8 cellular contexts compared by ENCODE assay signal in genomic region chr7:37201003-37201875, GRCh38.
A peak's percentile ranks its signal among the peaks of the same experiment; 100 is the strongest.
DNase-seq lines count a peak whose midpoint lies in the region; ATAC-seq and TF ChIP-seq lines count a peak whose summit lies in the region.

No MANE protein-coding gene starts in this region.

- H3K27ac ChIP-seq in Panc1 (ENCODE audit: low read length) (peak overlapping the region; percentile 36), neutrophil (no peak overlapping the region), tibial artery (peak overlapping the region; percentile 78 to 80)

- CTCF ChIA-PET in Panc1 (lab: Charles Lee) = interaction anchor here (0.6 to 1.2 kb wide), 3 partner anchors 18 to 760 kb away, joined by 3 to 11 read pairs (median 4); no protein-coding TSS in a partner anchor

- H3K4me1 ChIP-seq in Panc1 (ENCODE audit: control insufficient read depth, insufficient read depth, low read length) (peaks cover 19% of the 10 kb centered on the region), neutrophil (ENCODE audit: control insufficient read depth in 1 of 2, insufficient read depth in 1 of 2, low read depth in 1 of 2, low read length in 1 of 2) (no peaks in the 10 kb centered on the region), tibial artery (peaks cover 0 to 28% (median 17%) of the 10 kb centered on the region in 4 donors)

- H3K36me3 ChIP-seq in Panc1 (ENCODE audit: control insufficient read depth, insufficient read depth, low read length) = no peaks in the 10 kb centered on the region
- H3K36me3 ChIP-seq in neutrophil = peaks cover 78% of the 10 kb centered on the region
- peaks cover 0 to 5% (median 0%) of the 10 kb centered on the region in 3 donors for H3K36me3 ChIP-seq in tibial artery

- H3K27me3 ChIP-seq in Panc1 (ENCODE audit: control insufficient read depth, insufficient read depth, low read length) = no peaks in the 10 kb centered on the region
- no peaks in the 10 kb centered on the region for H3K27me3 ChIP-seq in neutrophil
- H3K27me3 ChIP-seq in tibial artery = no peaks in the 10 kb centered on the region

- in situ Hi-C loops in GM13977 (cut with MboI; ENCODE audit: low pct_unique_long_range_greater_than_20kb, low sequenced_read_pairs, unreplicated experiment) (loop anchor here (10.0 kb wide), 1 partner anchor 144 kb away; no protein-coding TSS in a partner anchor), Panc1 (cut with HindIII; ENCODE audit: low pct_unique_long_range_greater_than_20kb, low sequenced_read_pairs) (no loop called here)

- BruUV-seq in Panc1 (replicated peaks; lab: Mats Ljungman, UMichigan) = no TSS peak

- peak; percentile 86 for ATAC-seq in Panc1

- TF ChIP-seq CTCF in GM13977 (IDR thresholded peaks at IDR 0.05; ENCODE audit: extremely low read depth, insufficient read depth, missing control alignments) (peak; percentile 86), Panc1 (IDR thresholded peaks at IDR 0.05) (peak; percentile 94), neutrophil (IDR thresholded peaks at IDR 0.05) (peak; percentile 31), tibial artery (IDR thresholded peaks at IDR 0.05) (peak; percentile 84 to 87)

- POLR2A ChIA-PET in Panc1 (lab: Charles Lee) = interaction anchor here (0.7 kb wide), 1 partner anchor 304 kb away, joined by 9 read pairs; no protein-coding TSS in a partner anchor

- H3K9me3 ChIP-seq in Panc1 (ENCODE audit: control insufficient read depth, insufficient read depth, low read depth, low read length) (no peaks in the 10 kb centered on the region), neutrophil (no peaks in the 10 kb centered on the region), tibial artery (no peaks in the 10 kb centered on the region)

- peak; percentile 89 for DNase-seq in A172 (ENCODE audit: low spot score)
- peak; percentile 49 for DNase-seq in GM13977 (ENCODE audit: low spot score)
- peak; percentile 44 for DNase-seq in KG1 (lab: John Stamatoyannopoulos, UW)
- no peak for DNase-seq in Panc1 (ENCODE audit: low read depth, low spot score)
- DNase-seq in activated gamma-delta T cell treated with anti-CD3 and anti-CD28 coated beads, Interleukin-2, amount 50 U/mL, for 16 hours (ENCODE audit: low read depth) = peak; percentile 5
- peak; percentile 60 for DNase-seq in foreskin melanocyte
- peak; percentile 87 to 90 for DNase-seq in tibial artery

- no peak overlapping the region for H3K4me3 ChIP-seq in Panc1 (ENCODE audit: low read depth in 2 of 2, low read length in 2 of 2)
- H3K4me3 ChIP-seq in neutrophil (ENCODE audit: low read depth in 1 of 2, low read length in 1 of 2) = no peak overlapping the region
- H3K4me3 ChIP-seq in tibial artery = no peak overlapping the region

- intact Hi-C loops in Panc1 (cut with micrococcal nuclease; ENCODE audit: unreplicated experiment) = loop anchor here (1.0 kb wide), 2 partner anchors 714 to 728 kb away; no protein-coding TSS in a partner anchor
- intact Hi-C loops in tibial artery (cut with DNase I; ENCODE audit: low total_unique reads) = no loop called here

Comparison
In these comparisons a context has a peak if more than half of its experiments do, and no peak if none do; other contexts are left out.
1. CTCF ChIP-seq: peak in every context shown above with its lines; median percentile 94 in Panc1; 86 in GM13977; 86 in tibial artery; 31 in neutrophil.